Comparison of ENCODE assay signal across 1 cellular context in the genomic region with DNA sequence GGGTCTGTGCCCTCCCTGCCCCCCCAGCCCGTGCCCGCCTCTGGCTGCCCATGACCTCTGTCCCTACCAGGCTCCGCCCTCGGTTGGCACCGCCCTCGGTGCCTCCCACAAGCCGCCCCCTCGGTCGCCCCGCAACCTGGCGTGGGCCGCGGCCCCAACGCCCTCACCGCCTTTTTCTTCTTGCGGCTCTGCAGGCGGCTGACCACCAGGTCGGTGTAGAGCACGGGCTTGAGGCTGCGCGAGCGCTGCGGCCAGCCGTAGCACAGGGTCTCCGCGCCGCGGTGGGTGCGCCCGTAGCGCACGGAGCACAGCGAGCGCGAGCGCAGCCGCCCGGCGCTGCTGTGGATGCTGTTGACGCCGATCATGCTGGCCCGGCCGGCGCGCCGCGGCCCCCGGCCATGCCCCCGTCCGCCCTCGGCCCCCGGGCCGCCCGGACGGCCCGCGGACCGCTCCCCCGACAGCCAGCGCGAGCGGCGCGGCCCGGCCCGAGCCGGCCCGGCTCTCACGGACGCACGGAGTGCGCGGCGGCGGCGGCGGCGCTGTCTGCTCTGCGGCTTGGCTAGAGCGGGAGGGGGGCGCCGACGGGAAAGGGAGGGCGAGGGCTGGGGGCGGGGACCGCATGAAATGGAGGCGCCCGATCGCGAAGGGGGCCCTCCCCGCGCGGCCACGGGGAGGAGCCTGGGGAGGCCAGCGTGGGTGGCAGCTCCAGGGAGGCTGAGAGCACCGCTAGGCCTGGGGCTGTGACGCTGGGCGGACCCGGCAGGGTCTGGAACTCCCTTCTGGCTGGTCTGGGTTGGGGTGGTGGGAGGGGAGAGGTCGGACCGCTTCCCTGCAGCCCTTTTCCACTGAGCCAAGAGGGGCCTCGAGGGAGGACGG.
TF ChIP-seq lines count a peak whose summit lies in the region.

No MANE protein-coding gene starts in this region.

TF ChIP-seq in H1, 55 proteins besides CTCF, POLR2A, EP300 and RAD21:
- TF ChIP-seq SUZ12 (IDR thresholded peaks at IDR 0.05; ENCODE audit: low read length) (peak; percentile 4; the same call in 1 of the 2 replicates), EZH2 (IDR thresholded peaks at IDR 0.05; ENCODE audit: low read depth, low read length, severe bottlenecking) (no peak), E2F6 (IDR thresholded peaks at IDR 0.05) (no peak), ATF3 (IDR thresholded peaks at IDR 0.05; ENCODE audit: insufficient read depth, low read depth, low read length) (no peak), KDM4A (IDR thresholded peaks at IDR 0.05; ENCODE audit: low read depth, low read length, severe bottlenecking) (peak; percentile 63), TAF1 (IDR thresholded peaks at IDR 0.05; ENCODE audit: low read depth, low read length) (0 out of 2 replicates have a peak, but pooled peaks have one; percentile 21), CHD1 (IDR thresholded peaks at IDR 0.05; ENCODE audit: low read depth, low read length) (no peak), EGR1 (IDR thresholded peaks at IDR 0.05; ENCODE audit: borderline replicate concordance, low read depth, low read length) (0 out of 2 replicates have a peak, but pooled peaks have one; percentile 12), GABPA (IDR thresholded peaks at IDR 0.05; ENCODE audit: borderline replicate concordance, insufficient read depth, low read length) (peak; percentile 20; the same call in 1 of the 2 replicates), CREB1 (IDR thresholded peaks at IDR 0.05) (no peak), SIN3A (conservative IDR thresholded peaks at IDR 0.05 in 1 of 2, IDR thresholded peaks at IDR 0.05 in 1 of 2; ENCODE audit: low read depth in 1 of 2, low read length in 2 of 2) (no peak), JUND (IDR thresholded peaks at IDR 0.05; ENCODE audit: low read length) (no peak), FOSL1 (IDR thresholded peaks at IDR 0.05; ENCODE audit: insufficient read depth, low read depth, low read length) (no peak), SIRT6 (IDR thresholded peaks at IDR 0.05; ENCODE audit: low read length) (no peak), POU5F1 (IDR thresholded peaks at IDR 0.05; ENCODE audit: low read depth, low read length) (no peak)
- TF ChIP-seq, protein P1, sequence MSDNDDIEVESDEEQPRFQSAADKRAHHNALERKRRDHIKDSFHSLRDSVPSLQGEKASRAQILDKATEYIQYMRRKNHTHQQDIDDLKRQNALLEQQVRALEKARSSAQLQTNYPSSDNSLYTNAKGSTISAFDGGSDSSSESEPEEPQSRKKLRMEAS (IDR thresholded peaks at IDR 0.05): peak; percentile 31
